8 cellular contexts compared by ENCODE assay signal in the genomic region with DNA sequence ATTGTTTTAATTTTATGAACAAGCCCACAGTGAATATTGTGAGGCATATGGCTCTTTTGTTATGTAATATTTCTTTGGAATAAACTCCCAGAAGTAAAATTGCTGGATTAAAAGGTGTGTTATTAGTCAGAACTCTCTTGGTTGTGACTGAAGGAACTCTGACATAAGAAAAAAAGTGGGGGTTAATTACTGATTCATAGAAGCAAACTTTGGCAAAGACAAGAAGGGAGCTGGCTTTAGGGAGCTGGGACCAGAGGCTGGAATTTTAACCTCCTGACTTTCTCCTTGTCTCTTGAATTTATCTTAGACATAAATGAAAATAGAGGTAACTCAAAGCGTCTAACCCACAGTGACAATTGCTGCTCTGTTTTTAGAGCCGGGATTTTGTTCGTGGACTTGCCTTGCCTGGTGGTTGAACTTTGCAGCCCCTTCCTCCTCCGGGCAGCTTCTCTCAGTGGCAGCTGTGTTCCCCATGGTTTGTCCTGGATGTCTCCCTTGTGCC. TPM values are rescaled to one million over a fixed set of nuclear protein-coding genes. Genes with fewer than 3 reads are reported as not detected.
A peak's percentile ranks its signal among the peaks of the same experiment; 100 is the strongest.
DNase-seq lines count a peak whose midpoint lies in the region; ATAC-seq, FAIRE-seq and TF ChIP-seq lines count a peak whose summit lies in the region.

No MANE protein-coding gene starts in this region.

- no peaks in the 10 kb centered on the region for H3K79me2 ChIP-seq in PC-9 (ENCODE audit: low read depth)
- peaks cover 79% of the 10 kb centered on the region for H3K79me2 ChIP-seq in osteoblast (ENCODE audit: insufficient read depth, low read length)

- no peaks in the 10 kb centered on the region for H4K20me1 ChIP-seq in PC-9 (ENCODE audit: insufficient read depth)
- peaks cover 6% of the 10 kb centered on the region for H4K20me1 ChIP-seq in osteoblast (ENCODE audit: insufficient read depth, low read length)

- H3K9me2 ChIP-seq in PC-9 (ENCODE audit: insufficient read depth) = no peaks in the 10 kb centered on the region

- H3K36me3 ChIP-seq in PC-9 (ENCODE audit: low read depth) (no peaks in the 10 kb centered on the region), osteoblast (ENCODE audit: insufficient read depth, low read length) (peaks cover 7% of the 10 kb centered on the region)

- H3K4me1 ChIP-seq in PC-9 (replicated peaks; ENCODE audit: insufficient read depth) (peaks cover 15% of the 10 kb centered on the region), osteoblast (ENCODE audit: insufficient read depth, low read length) (peaks cover 17% of the 10 kb centered on the region)

- H3F3A ChIP-seq in PC-9 (ENCODE audit: insufficient read depth, low read depth) = peaks cover 17% of the 10 kb centered on the region; the same call in 1 of the 2 replicates

- FAIRE-seq in GM12892 (lab: Jason Lieb, UNC) = peak; percentile 68

- H3K4me2 ChIP-seq in PC-9 = peak overlapping the region; percentile 90
- H3K4me2 ChIP-seq in osteoblast (ENCODE audit: insufficient read depth, low read length) = peak overlapping the region; percentile 96

- peak overlapping the region; percentile 73 for H3K27ac ChIP-seq in PC-9
- peak overlapping the region; percentile 95 for H3K27ac ChIP-seq in osteoblast (ENCODE audit: low read depth, low read length)

- TSS peak; percentile 83 for BruUV-seq in PC-9 (replicated peaks; lab: Mats Ljungman, UMichigan)

- no peak for TF ChIP-seq POLR2A in GM12892 (IDR thresholded peaks at IDR 0.05; ENCODE audit: low read depth, low read length)

- POLR2A ChIA-PET in PC-9 (lab: Charles Lee; ENCODE audit: unreplicated experiment) = interaction anchor here (0.7 kb wide), 1 partner anchor 331 kb away, joined by 4 read pairs; no protein-coding TSS in a partner anchor

- H3K9me3 ChIP-seq in PC-9 (ENCODE audit: insufficient read depth, low read depth) = no peaks in the 10 kb centered on the region
- no peaks in the 10 kb centered on the region for H3K9me3 ChIP-seq in osteoblast (ENCODE audit: low read depth, low read length)

- intact Hi-C loops in PC-9 (cut with micrococcal nuclease; ENCODE audit: unreplicated experiment) = loop anchor here (2.0 kb wide), 2 partner anchors 27 to 81 kb away; a partner anchor contains a TSS

- H2AFZ ChIP-seq in PC-9 (peak overlapping the region; percentile 90), osteoblast (ENCODE audit: low read length) (peak overlapping the region; percentile 76)

- CTCF ChIA-PET in PC-9 (lab: Charles Lee) = interaction anchor here (1.3 kb wide), 1 partner anchor 81 kb away, joined by 3 read pairs; a partner anchor contains a TSS

- TF ChIP-seq CTCF in PC-9 (conservative IDR thresholded peaks at IDR 0.05) (no peak), epithelial cell of proximal tubule (conservative IDR thresholded peaks at IDR 0.05; ENCODE audit: low read depth, low read length) (no peak), osteoblast (IDR thresholded peaks at IDR 0.05; ENCODE audit: extremely low read depth, low read depth, low read length) (no peak)

- H3K4me3 ChIP-seq in PC-9 = peak overlapping the region; percentile 81
- H3K4me3 ChIP-seq in epithelial cell of proximal tubule (ENCODE audit: low read depth, low read length) = peak overlapping the region; percentile 68
- H3K4me3 ChIP-seq in osteoblast (ENCODE audit: insufficient read depth, low read length) = peak overlapping the region; percentile 82

- DNase-seq in GM12892 (ENCODE audit: insufficient read length) (no peak), PC-9 (no peak), epithelial cell of proximal tubule (ENCODE audit: low read depth) (no peak), osteoblast (ENCODE audit: insufficient read length, low spot score, missing footprints) (peak; percentile 80), iPS-NIHi11 (ENCODE audit: low spot score) (no peak), NOMO-1 (lab: John Stamatoyannopoulos, UW; ENCODE audit: unreplicated experiment in 2 of 2) (no peak)
- DNase-seq in activated effector memory CD4-positive, alpha-beta T cell treated with anti-CD3 and anti-CD28 coated beads, Interleukin-2, amount 50 U/mL, for 16 hours = no peak

- H3K27me3 ChIP-seq in PC-9 (ENCODE audit: insufficient read depth, low read depth) = no peaks in the 10 kb centered on the region
- no peaks in the 10 kb centered on the region for H3K27me3 ChIP-seq in osteoblast (ENCODE audit: insufficient read depth, low read length)

- no peak for ATAC-seq in HG02885 (IDR thresholded peaks at IDR 0.05; ENCODE audit: poor library complexity, unreplicated experiment)

RNA-seq across cellular contexts. Expression of a gene that starts 27.9 kb away (rescaled TPM):
- polyA plus RNA-seq in GM12892 (2012; ENCODE audit: missing spikeins) = 9.0 TPM
- 0.48 and 0.58 TPM in 2 replicates for total RNA-seq in PC-9 (2021)
- 3.8 and 5.1 TPM in 2 replicates for total RNA-seq in epithelial cell of proximal tubule
- 41.5 and 56.5 TPM in 2 replicates for total RNA-seq in osteoblast
